In genomic region chr10:104258209-104258608, GRCh38 we compare ENCODE assay signal across 20 cellular contexts. TPM values are rescaled to one million over a fixed set of nuclear protein-coding genes. Genes with fewer than 3 reads are reported as not detected.
DNase-seq lines count a peak whose midpoint lies in the region; ATAC-seq and TF ChIP-seq lines count a peak whose summit lies in the region.
"Had no signal": no experiment of that assay in that cellular context is flagged by ENCODE, and none has a peak within 500 bp of the region (broad histone marks: within the 10 kb centered on the region; RNA-seq: fewer than 3 reads in every experiment).

No MANE protein-coding gene starts in this region.

- no peak for DNase-seq in activated CD8-positive, alpha-beta memory T cell treated with anti-CD3 and anti-CD28 coated beads, Interleukin-2, amount 10 ng/mL, durations not matched to agents 7 days and 5 days
- DNase-seq in activated CD8-positive, alpha-beta memory T cell treated with anti-CD3 and anti-CD28 coated beads, Interleukin-2, amount 50 U/mL, for 4 hours, result no peak
- DNase-seq in RWPE2 (ENCODE audit: low spot score), result no peak
- DNase-seq in esophagus squamous epithelium (lab: John Stamatoyannopoulos, UW), result no peak
- no peak for DNase-seq in spleen
- DNase-seq in UCSD-AML1 (lab: John Stamatoyannopoulos, UW; ENCODE audit: unreplicated experiment), result no peak
- DNase-seq in NCI-H2227 treated with DMSO at 0.1 percent for 48 hours (lab: John Stamatoyannopoulos, UW), result no peak
- no peak for DNase-seq in NCI-H1417 treated with DMSO at 0.1 percent for 48 hours (lab: John Stamatoyannopoulos, UW)
- DNase-seq: activated gamma-delta T cell; dorsolateral prefrontal cortex; EL; islet precursor cell; MV-4-11; NCI-H2081; pancreas; stimulated activated naive CD4-positive, alpha-beta T cell treated with Interleukin-2 at 50 U/mL for 16 hours had no signal

- peak overlapping the region; percentile 53 for H3K27ac Mint-ChIP-seq in activated CD8-positive, alpha-beta memory T cell treated with anti-CD3 and anti-CD28 coated beads, Interleukin-2, amount 10 ng/mL, durations not matched to agents 7 days and 5 days
- H3K27ac Mint-ChIP-seq: type B pancreatic cell had no signal

- CTCF ChIA-PET in activated CD8-positive, alpha-beta memory T cell treated with anti-CD3 and anti-CD28 coated beads, Interleukin-2, amount 10 ng/mL, durations not matched to agents 7 days and 5 days (lab: Charles Lee), result interaction anchor here (1.2 to 2.5 kb wide), 2 partner anchors 16 to 136 kb away, joined by 3 to 9 read pairs; partner anchors contain the start of gene SFR1

- TF ChIP-seq POLR2A in esophagus squamous epithelium (IDR thresholded peaks at IDR 0.05), result no peak
- no peak for TF ChIP-seq POLR2A in spleen (IDR thresholded peaks at IDR 0.05)

- no peak overlapping the region for H3K4me3 Mint-ChIP-seq in activated CD8-positive, alpha-beta memory T cell treated with anti-CD3 and anti-CD28 coated beads, Interleukin-2, amount 10 ng/mL, durations not matched to agents 7 days and 5 days
- H3K4me3 Mint-ChIP-seq: type B pancreatic cell had no signal

- H3K4me1 ChIP-seq in RWPE2 (ENCODE audit: insufficient read depth, poor library complexity, severe bottlenecking), result peaks cover 56% of the 10 kb centered on the region
- H3K4me1 ChIP-seq in esophagus squamous epithelium, result peaks cover 14 to 86% (median 53%) of the 10 kb centered on the region in 3 donors
- peaks cover 36 to 92% (median 78%) of the 10 kb centered on the region in 6 donors for H3K4me1 ChIP-seq in spleen

- peaks cover 57% of the 10 kb centered on the region for H3K36me3 Mint-ChIP-seq in activated CD8-positive, alpha-beta memory T cell treated with anti-CD3 and anti-CD28 coated beads, Interleukin-2, amount 10 ng/mL, durations not matched to agents 7 days and 5 days

- 74 to 75% methylated on average over 3 of the region's 3 CpGs for WGBS in esophagus squamous epithelium, 2 donors
- 66 to 83% (median 73%) methylated on average over 3 of the region's 3 CpGs for WGBS in spleen, 5 donors

- intact Hi-C loops in esophagus squamous epithelium (cut with DNase I), result no loop called here
- intact Hi-C loops in spleen (cut with DNase I; ENCODE audit: low total_unique reads), result no loop called here

- H3K9me3 Mint-ChIP-seq in activated CD8-positive, alpha-beta memory T cell treated with anti-CD3 and anti-CD28 coated beads, Interleukin-2, amount 10 ng/mL, durations not matched to agents 7 days and 5 days (ENCODE audit: low read depth), result no peaks in the 10 kb centered on the region
- H3K9me3 Mint-ChIP-seq: brain, type B pancreatic cell had no signal

- no peak for TF ChIP-seq CTCF in RWPE2 (IDR thresholded peaks at IDR 0.05; ENCODE audit: poor library complexity, severe bottlenecking)
- no peak for TF ChIP-seq CTCF in esophagus squamous epithelium (IDR thresholded peaks at IDR 0.05)
- no peak for TF ChIP-seq CTCF in spleen (IDR thresholded peaks at IDR 0.05 in 8 of 11, conservative IDR thresholded peaks at IDR 0.05 in 3 of 11)

- H3K9me3 ChIP-seq in RWPE2 (ENCODE audit: severe bottlenecking) (no peaks in the 10 kb centered on the region), esophagus squamous epithelium (no peaks in the 10 kb centered on the region), spleen (no peaks in the 10 kb centered on the region)
- H3K9me3 ChIP-seq: A549, pancreas had no signal

- H3K27me3 ChIP-seq in RWPE2 (ENCODE audit: insufficient read depth, poor library complexity, severe bottlenecking), result no peaks in the 10 kb centered on the region
- no peaks in the 10 kb centered on the region for H3K27me3 ChIP-seq in esophagus squamous epithelium
- H3K27me3 ChIP-seq in spleen (replicated peaks in 1 of 7), result no peaks in the 10 kb centered on the region
- H3K27me3 ChIP-seq: dorsolateral prefrontal cortex, pancreas had no signal

- ATAC-seq in activated CD8-positive, alpha-beta memory T cell treated with anti-CD3 and anti-CD28 coated beads, Interleukin-2, amount 10 ng/mL, durations not matched to agents 7 days and 5 days, result no peak
- ATAC-seq in RWPE2 (ENCODE audit: low read depth), result no peak
- ATAC-seq: A549, Panc1, pancreas had no signal

- no peaks in the 10 kb centered on the region for H3K27me3 Mint-ChIP-seq in activated CD8-positive, alpha-beta memory T cell treated with anti-CD3 and anti-CD28 coated beads, Interleukin-2, amount 10 ng/mL, durations not matched to agents 7 days and 5 days
- H3K27me3 Mint-ChIP-seq: type B pancreatic cell had no signal

- H3K36me3 ChIP-seq in RWPE2 (ENCODE audit: low read depth) (peaks cover 70% of the 10 kb centered on the region), esophagus squamous epithelium (peaks cover 5 to 50% (median 8%) of the 10 kb centered on the region in 3 donors), spleen (peaks cover 0 to 63% (median 41%) of the 10 kb centered on the region in 6 donors)

- H3K27ac ChIP-seq in RWPE2 (ENCODE audit: poor library complexity, severe bottlenecking) (peak overlapping the region; percentile 90), esophagus squamous epithelium (peak overlapping the region in 3 of 4 donors; percentile 10 to 97 (median 86)), spleen (peak overlapping the region in 5 of 8 donors; percentile 37 to 97 (median 45))
- H3K27ac ChIP-seq: A549, pancreas had no signal

- H3K4me3 ChIP-seq in RWPE2 (ENCODE audit: severe bottlenecking) (no peak overlapping the region), esophagus squamous epithelium (no peak overlapping the region), spleen (no peak overlapping the region)
- H3K4me3 ChIP-seq: A549, pancreas had no signal

- H3K4me1 Mint-ChIP-seq in activated CD8-positive, alpha-beta memory T cell treated with anti-CD3 and anti-CD28 coated beads, Interleukin-2, amount 10 ng/mL, durations not matched to agents 7 days and 5 days, result peaks cover 71% of the 10 kb centered on the region

RNA-seq across cellular contexts. Expression of gene GSTO1, which starts 3.5 kb away (rescaled TPM):
- 100 to 1,000 TPM; 128 to 161 TPM for total RNA-seq in activated CD8-positive, alpha-beta memory T cell treated with anti-CD3 and anti-CD28 coated beads, Interleukin-2, amount 10 ng/mL, durations not matched to agents 7 days and 5 days
- total RNA-seq in esophagus squamous epithelium, result 100 to 1,000 TPM in 1 of 4 donors, 10 to 100 TPM in 3; 43.8 to 115 (median 78.0) TPM
- total RNA-seq in spleen, result 100 to 1,000 TPM in 1 of 7 donors, 10 to 100 TPM in 6; 64.4 to 104 (median 81.7) TPM
- polyA plus RNA-seq in spleen, result 100 to 1,000 TPM in 2 of 3 donors, 10 to 100 TPM in 1; 88.1 to 157 (median 131) TPM

RNA-seq across cellular contexts. Expression of gene GSTO2, which starts 10.8 kb away (rescaled TPM):
- total RNA-seq in activated CD8-positive, alpha-beta memory T cell treated with anti-CD3 and anti-CD28 coated beads, Interleukin-2, amount 10 ng/mL, durations not matched to agents 7 days and 5 days, result 1 to 10 TPM in 1 of 2 experiments, under 1 TPM in 1; 0.96 to 1.3 TPM
- total RNA-seq in esophagus squamous epithelium, result 10 to 100 TPM in 2 of 4 donors, 1 to 10 TPM in 2; 6.1 to 20.6 (median 13.8) TPM
- 1 to 10 TPM in 1 of 7 donors, under 1 TPM in 6; 0.32 to 1.4 (median 0.77) TPM for total RNA-seq in spleen
- under 1 TPM; 0.91 to 0.99 (median 0.91) TPM for polyA plus RNA-seq in spleen

RNA-seq across cellular contexts. Expression of gene CFAP43, which starts 26.0 kb away (rescaled TPM):
- not detected for total RNA-seq in activated CD8-positive, alpha-beta memory T cell treated with anti-CD3 and anti-CD28 coated beads, Interleukin-2, amount 10 ng/mL, durations not matched to agents 7 days and 5 days
- under 1 TPM in 2 of 4 donors, not detected in 2; 0.19 to 0.38 TPM for total RNA-seq in esophagus squamous epithelium
- 1 to 10 TPM in 1 of 7 donors, under 1 TPM in 5, not detected in 1; 0.13 to 1.1 (median 0.30) TPM for total RNA-seq in spleen
- polyA plus RNA-seq in spleen, result under 1 TPM; 0.17 to 0.30 (median 0.22) TPM
